Comparison of ENCODE assay signal across 1 cellular context in the genomic region with DNA sequence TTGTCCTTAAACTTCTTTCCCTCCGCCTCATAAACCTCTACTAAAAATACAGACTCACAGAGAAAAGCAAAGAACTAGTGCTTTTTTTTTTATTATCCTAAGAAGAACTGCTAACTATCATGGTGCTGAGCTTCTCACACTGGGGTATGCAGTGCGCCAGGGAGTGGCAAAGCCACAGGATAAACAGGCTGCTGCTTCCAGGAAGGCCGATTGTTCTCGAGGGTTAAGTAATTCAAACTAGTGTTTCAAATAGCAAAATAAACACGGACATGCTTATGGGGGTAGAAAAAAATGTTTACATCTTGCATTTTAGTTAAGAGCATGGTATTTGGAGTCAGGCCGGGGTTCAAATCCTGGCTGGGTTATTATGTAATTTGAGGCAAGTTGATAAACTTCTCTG.
TF ChIP-seq lines count a peak whose summit lies in the region.

No MANE protein-coding gene starts in this region.

TF ChIP-seq in endothelial cell of umbilical vein, 7 proteins besides CTCF, POLR2A, EP300 and RAD21 (continued from another document):
- TF ChIP-seq FOS (IDR thresholded peaks at IDR 0.05; ENCODE audit: borderline replicate concordance, insufficient read depth, low read length): no peak
- TF ChIP-seq, protein P1, sequence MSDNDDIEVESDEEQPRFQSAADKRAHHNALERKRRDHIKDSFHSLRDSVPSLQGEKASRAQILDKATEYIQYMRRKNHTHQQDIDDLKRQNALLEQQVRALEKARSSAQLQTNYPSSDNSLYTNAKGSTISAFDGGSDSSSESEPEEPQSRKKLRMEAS (IDR thresholded peaks at IDR 0.05; ENCODE audit: insufficient read depth, insufficient read length): no peak
- no peak for TF ChIP-seq JUN (IDR thresholded peaks at IDR 0.05; ENCODE audit: borderline replicate concordance, insufficient read depth, insufficient read length, low read depth)
- TF ChIP-seq MYC (IDR thresholded peaks at IDR 0.05; ENCODE audit: low read depth, low read length): no peak
- TF ChIP-seq GATA2 (IDR thresholded peaks at IDR 0.05; ENCODE audit: insufficient read depth, insufficient read length, low read depth, low read length): no peak
TF ChIP-seq in endothelial cell of umbilical vein: peak in this region for 0.
